ENCODE assay signal across 22 cellular contexts in the genomic region with DNA sequence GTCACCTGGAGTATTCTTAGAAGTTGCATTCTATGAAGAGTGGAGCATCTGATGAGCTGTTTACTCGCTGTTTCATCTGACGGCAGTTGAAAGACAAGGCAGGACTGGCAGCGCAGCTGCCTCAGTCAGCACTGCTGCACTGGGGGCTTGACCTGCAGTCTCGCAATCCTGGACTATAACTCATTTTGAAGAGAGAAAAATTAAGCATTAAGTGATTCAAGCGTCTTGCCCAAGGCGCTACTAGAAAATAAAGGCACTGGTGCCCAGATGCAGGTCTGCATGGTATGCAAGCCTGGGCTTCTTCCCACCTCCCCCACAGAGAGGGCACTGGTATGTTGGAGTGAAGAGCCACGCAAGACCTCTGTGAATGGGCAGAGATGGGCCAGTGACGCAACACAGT. TPM values are rescaled to one million over a fixed set of nuclear protein-coding genes. Genes with fewer than 3 reads are reported as not detected.
DNase-seq lines count a peak whose midpoint lies in the region; ATAC-seq and TF ChIP-seq lines count a peak whose summit lies in the region.
"Had no signal": no experiment of that assay in that cellular context is flagged by ENCODE, and none has a peak within 500 bp of the region (broad histone marks: within the 10 kb centered on the region; RNA-seq: fewer than 3 reads in every experiment).

No MANE protein-coding gene starts in this region.

- peak; percentile 25 for DNase-seq in activated CD8-positive, alpha-beta memory T cell treated with anti-CD3 and anti-CD28 coated beads, Interleukin-2, amount 50 U/mL, for 48 hours
- no peak for DNase-seq in activated CD8-positive, alpha-beta memory T cell treated with anti-CD3 and anti-CD28 coated beads, Interleukin-2, amount 10 ng/mL, durations not matched to agents 7 days and 5 days
- DNase-seq in type B pancreatic cell (ENCODE audit: extremely low spot score, unreplicated experiment), result no peak
- no peak for DNase-seq in Right ventricle myocardium inferior (ENCODE audit: missing footprints)
- no peak for DNase-seq in NCI-H146 (lab: John Stamatoyannopoulos, UW)
- DNase-seq: activated gamma-delta T cell treated with Interleukin-2 at 50 U/mL for 16 hours; activated T-cell treated with anti-CD3 and anti-CD28 coated beads, Interleukin-2, amount 50 U/mL, for 24 hours; CD8-positive, alpha-beta memory T cell; central memory CD4-positive, alpha-beta T cell; erythroblast; kidney; naive B cell; NCI-H1092; NCI-H187; NCI-H524 treated with DMSO at 0.1 percent for 48 hours; Right ventricle myocardium superior; uterus had no signal

- H3K9me3 Mint-ChIP-seq in activated CD8-positive, alpha-beta memory T cell treated with anti-CD3 and anti-CD28 coated beads, Interleukin-2, amount 10 ng/mL, durations not matched to agents 7 days and 5 days (ENCODE audit: low read depth), result no peaks in the 10 kb centered on the region
- no peaks in the 10 kb centered on the region for H3K9me3 Mint-ChIP-seq in activated T-helper 17 cell treated with anti-CD3 and anti-CD28 coated beads, Interleukin-2, amount 50 U/mL, for 72 hours
- H3K9me3 Mint-ChIP-seq in nephron (no peaks in the 10 kb centered on the region), type B pancreatic cell (no peaks in the 10 kb centered on the region)
- H3K9me3 Mint-ChIP-seq: activated T-cell treated with anti-CD3 and anti-CD28 coated beads, Interleukin-2, amount 50 U/mL, for 24 hours; CD8-positive, alpha-beta memory T cell; mesothelial cell of epicardium; naive B cell; stimulated activated naive CD8-positive, alpha-beta T cell treated with anti-CD3 and anti-CD28 coated beads, Interleukin-15, Interleukin-2, amounts not matched to agents 100 ng/mL and 50 ng/mL, for 24 hours had no signal

- intact Hi-C loops in Right ventricle myocardium inferior (cut with DNase I), result no loop called here

- H3K4me1 Mint-ChIP-seq in activated CD8-positive, alpha-beta memory T cell treated with anti-CD3 and anti-CD28 coated beads, Interleukin-2, amount 10 ng/mL, durations not matched to agents 7 days and 5 days, result peaks cover 79% of the 10 kb centered on the region
- H3K4me1 Mint-ChIP-seq in activated T-helper 17 cell treated with anti-CD3 and anti-CD28 coated beads, Interleukin-2, amount 50 U/mL, for 72 hours, result peaks cover 64% of the 10 kb centered on the region
- peaks cover 83% of the 10 kb centered on the region for H3K4me1 Mint-ChIP-seq in nephron
- peaks cover 83% of the 10 kb centered on the region for H3K4me1 Mint-ChIP-seq in type B pancreatic cell (ENCODE audit: unreplicated experiment)

- no peak for ATAC-seq in activated CD8-positive, alpha-beta memory T cell treated with anti-CD3 and anti-CD28 coated beads, Interleukin-2, amount 10 ng/mL, durations not matched to agents 7 days and 5 days
- ATAC-seq in activated T-helper 17 cell treated with anti-CD3 and anti-CD28 coated beads, Interleukin-2, amount 50 U/mL, for 72 hours (replicated peaks), result no peak
- ATAC-seq in Right ventricle myocardium inferior (no peak), HG02623 (IDR thresholded peaks at IDR 0.05; ENCODE audit: unreplicated experiment) (no peak)

- TF ChIP-seq CTCF in nephron (IDR thresholded peaks at IDR 0.05; ENCODE audit: unreplicated experiment in 3 of 3) (no peak), type B pancreatic cell (conservative IDR thresholded peaks at IDR 0.05) (no peak)

- CTCF ChIA-PET in activated CD8-positive, alpha-beta memory T cell treated with anti-CD3 and anti-CD28 coated beads, Interleukin-2, amount 10 ng/mL, durations not matched to agents 7 days and 5 days (lab: Charles Lee), result no interaction called here

- H3K4me3 Mint-ChIP-seq in activated CD8-positive, alpha-beta memory T cell treated with anti-CD3 and anti-CD28 coated beads, Interleukin-2, amount 10 ng/mL, durations not matched to agents 7 days and 5 days, result no peak overlapping the region
- H3K4me3 Mint-ChIP-seq in activated T-helper 17 cell treated with anti-CD3 and anti-CD28 coated beads, Interleukin-2, amount 50 U/mL, for 72 hours, result peak overlapping the region; percentile 1
- H3K4me3 Mint-ChIP-seq in nephron (peak overlapping the region in 1 of 3 experiments; percentile 26), type B pancreatic cell (peak overlapping the region; percentile 60)
- H3K4me3 Mint-ChIP-seq: activated T-cell treated with anti-CD3 and anti-CD28 coated beads, Interleukin-2, amount 50 U/mL, for 24 hours; mesothelial cell of epicardium had no signal

- H3K36me3 Mint-ChIP-seq in activated CD8-positive, alpha-beta memory T cell treated with anti-CD3 and anti-CD28 coated beads, Interleukin-2, amount 10 ng/mL, durations not matched to agents 7 days and 5 days, result peaks cover 32% of the 10 kb centered on the region
- peaks cover 57% of the 10 kb centered on the region for H3K36me3 Mint-ChIP-seq in activated T-helper 17 cell treated with anti-CD3 and anti-CD28 coated beads, Interleukin-2, amount 50 U/mL, for 72 hours (ENCODE audit: low read depth)
- H3K36me3 Mint-ChIP-seq in nephron (ENCODE audit: low read depth), result peaks cover 21% of the 10 kb centered on the region
- H3K36me3 Mint-ChIP-seq in type B pancreatic cell, result peaks cover 11% of the 10 kb centered on the region
- H3K36me3 Mint-ChIP-seq: mesothelial cell of epicardium had no signal

- no peak overlapping the region for H3K27ac Mint-ChIP-seq in activated CD8-positive, alpha-beta memory T cell treated with anti-CD3 and anti-CD28 coated beads, Interleukin-2, amount 10 ng/mL, durations not matched to agents 7 days and 5 days
- H3K27ac Mint-ChIP-seq in activated T-helper 17 cell treated with anti-CD3 and anti-CD28 coated beads, Interleukin-2, amount 50 U/mL, for 72 hours, result peak overlapping the region; percentile 14
- H3K27ac Mint-ChIP-seq in nephron (peak overlapping the region; percentile 15 to 85 (median 42)), type B pancreatic cell (peak overlapping the region; percentile 83)

- no peaks in the 10 kb centered on the region for H3K27me3 Mint-ChIP-seq in activated CD8-positive, alpha-beta memory T cell treated with anti-CD3 and anti-CD28 coated beads, Interleukin-2, amount 10 ng/mL, durations not matched to agents 7 days and 5 days
- no peaks in the 10 kb centered on the region for H3K27me3 Mint-ChIP-seq in activated T-helper 17 cell treated with anti-CD3 and anti-CD28 coated beads, Interleukin-2, amount 50 U/mL, for 72 hours
- H3K27me3 Mint-ChIP-seq in nephron (ENCODE audit: low read depth) (no peaks in the 10 kb centered on the region), type B pancreatic cell (no peaks in the 10 kb centered on the region)
- H3K27me3 Mint-ChIP-seq: activated T-cell treated with anti-CD3 and anti-CD28 coated beads, Interleukin-2, amount 50 U/mL, for 24 hours; naive B cell; stimulated activated naive CD8-positive, alpha-beta T cell treated with anti-CD3 and anti-CD28 coated beads, Interleukin-15, Interleukin-2, amounts not matched to agents 100 ng/mL and 50 ng/mL, for 24 hours had no signal

RNA-seq across cellular contexts. Expression of a gene that starts 10.7 kb away (rescaled TPM):
- total RNA-seq in activated CD8-positive, alpha-beta memory T cell treated with anti-CD3 and anti-CD28 coated beads, Interleukin-2, amount 10 ng/mL, durations not matched to agents 7 days and 5 days, result 10 to 100 TPM; 37.4 to 55.3 TPM
- 10 to 100 TPM; 39.0 to 52.4 TPM for total RNA-seq in activated T-helper 17 cell treated with anti-CD3 and anti-CD28 coated beads, Interleukin-2, amount 50 U/mL, for 72 hours
- 21.7 and 34.1 TPM in 2 replicates for total RNA-seq in type B pancreatic cell (ENCODE audit: low replicate concordance)
- 13.0 TPM for total RNA-seq in Right ventricle myocardium inferior
